9 cellular contexts compared by ENCODE assay signal in the genomic region with DNA sequence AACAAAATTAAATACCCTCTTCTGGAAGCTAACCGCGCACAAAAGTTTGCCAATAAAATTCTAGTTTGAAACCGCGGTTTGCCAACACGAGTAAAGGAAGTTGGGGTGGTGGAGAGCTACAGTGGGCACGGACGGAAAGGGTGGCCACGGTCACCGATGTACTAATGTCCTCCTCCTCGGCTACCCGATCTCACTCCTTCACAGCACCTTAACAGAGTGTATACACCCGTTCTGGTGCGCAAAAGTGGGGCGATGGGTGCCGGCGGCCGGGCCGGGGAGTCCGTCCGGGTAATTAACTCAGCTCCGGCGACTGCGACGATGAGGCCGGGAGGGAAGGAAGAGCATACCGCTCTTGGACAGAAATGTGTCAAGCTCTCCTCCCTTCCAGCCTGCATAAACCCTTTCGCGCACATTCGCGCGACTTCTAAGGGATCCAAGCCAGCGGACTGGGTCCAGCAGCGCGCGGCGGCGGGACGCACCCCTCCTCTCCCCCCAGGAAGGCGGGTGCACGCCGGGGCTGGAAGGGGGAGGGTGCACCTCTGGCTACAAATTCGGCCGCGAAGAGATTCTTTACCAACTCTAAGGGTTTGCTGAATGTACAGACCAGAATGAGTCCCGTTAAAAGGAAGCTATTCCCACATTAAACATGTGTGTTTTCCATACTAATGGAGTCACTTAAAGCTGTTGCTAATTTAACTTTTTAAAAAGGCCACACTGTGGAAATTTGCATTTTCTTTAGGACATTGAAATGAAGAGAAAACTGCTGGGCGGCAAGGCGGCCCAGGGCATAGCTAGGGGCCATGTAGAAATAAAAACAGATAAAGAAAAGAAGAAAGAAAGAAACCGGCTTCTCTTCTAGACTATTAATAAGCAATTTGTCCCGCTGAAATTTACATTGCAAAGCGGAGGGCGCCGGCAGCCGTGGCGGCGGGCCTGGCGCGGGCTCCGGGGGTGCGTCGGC. TPM values are rescaled to one million over a fixed set of nuclear protein-coding genes. Genes with fewer than 3 reads are reported as not detected.
DNase-seq lines count a peak whose midpoint lies in the region; ATAC-seq and TF ChIP-seq lines count a peak whose summit lies in the region.
"Had no signal": no experiment of that assay in that cellular context is flagged by ENCODE, and none has a peak within 500 bp of the region (broad histone marks: within the 10 kb centered on the region; RNA-seq: fewer than 3 reads in every experiment).

No MANE protein-coding gene starts in this region.

- H3F3A ChIP-seq in smooth muscle cell (ENCODE audit: low read depth) = no peaks in the 10 kb centered on the region

- ATAC-seq in Panc1 = peak; percentile 29; the same call in 1 of the 2 replicates
- no peak for ATAC-seq in right cardiac atrium

- peaks cover 3% of the 10 kb centered on the region for H4K20me1 ChIP-seq in smooth muscle cell (ENCODE audit: low read depth)

- POLR2A ChIA-PET in activated CD4-positive, alpha-beta T cell treated with anti-CD3 and anti-CD28 coated beads, Interleukin-2, amount 10 ng/mL, durations not matched to agents 7 days and 5 days (lab: Charles Lee) = no interaction called here
- POLR2A ChIA-PET in Panc1 (lab: Charles Lee) = no interaction called here

- peak overlapping the region; percentile 54 for H3K27ac Mint-ChIP-seq in activated CD4-positive, alpha-beta T cell treated with anti-CD3 and anti-CD28 coated beads, Interleukin-2, amount 10 ng/mL, durations not matched to agents 7 days and 5 days

- CTCF ChIA-PET in activated CD4-positive, alpha-beta T cell treated with anti-CD3 and anti-CD28 coated beads, Interleukin-2, amount 10 ng/mL, durations not matched to agents 7 days and 5 days (lab: Charles Lee) = interaction anchor here (1.5 to 1.9 kb wide), 2 partner anchors 13 to 157 kb away, joined by 3 to 7 read pairs; no protein-coding TSS in a partner anchor
- CTCF ChIA-PET in Panc1 (lab: Charles Lee) = interaction anchor here (0.6 to 1.2 kb wide), 2 partner anchors 82 to 564 kb away, joined by 4 to 7 read pairs; no protein-coding TSS in a partner anchor

- BruUV-seq in Panc1 (replicated peaks; lab: Mats Ljungman, UMichigan) = no TSS peak

- H3K36me3 Mint-ChIP-seq in activated CD4-positive, alpha-beta T cell treated with anti-CD3 and anti-CD28 coated beads, Interleukin-2, amount 10 ng/mL, durations not matched to agents 7 days and 5 days (ENCODE audit: low read depth) = peaks cover 5% of the 10 kb centered on the region

- DNase-seq in activated CD4-positive, alpha-beta T cell treated with anti-CD3 and anti-CD28 coated beads, Interleukin-2, amount 10 ng/mL, durations not matched to agents 7 days and 5 days = no peak
- DNase-seq in activated CD4-positive, alpha-beta T cell treated with anti-CD3 and anti-CD28 coated beads for 1 hour = no peak
- no peak for DNase-seq in Panc1 (ENCODE audit: low read depth, low spot score)
- peak in 2 of 3 donors; percentile 71 to 72 for DNase-seq in right cardiac atrium
- DNase-seq in smooth muscle cell (lab: John Stamatoyannopoulos, UW; ENCODE audit: unreplicated experiment) = no peak
- DNase-seq in effector CD4-positive, alpha-beta T cell = no peak
- no peak for DNase-seq in AG20443 (ENCODE audit: low spot score)
- no peak for DNase-seq in NCI-H128 (lab: John Stamatoyannopoulos, UW; ENCODE audit: unreplicated experiment)

- intact Hi-C loops in Panc1 (cut with micrococcal nuclease; ENCODE audit: unreplicated experiment) (loop anchor here (2.0 to 5.0 kb wide), 2 partner anchors 938 to 1758 kb away; no protein-coding TSS in a partner anchor), right cardiac atrium (cut with DNase I) (loop anchor here (5.0 to 10.0 kb wide), 2 partner anchors 936 to 938 kb away; no protein-coding TSS in a partner anchor)

- H3K27me3 Mint-ChIP-seq in activated CD4-positive, alpha-beta T cell treated with anti-CD3 and anti-CD28 coated beads, Interleukin-2, amount 10 ng/mL, durations not matched to agents 7 days and 5 days = peaks cover 74% of the 10 kb centered on the region

- H3K4me1 Mint-ChIP-seq in activated CD4-positive, alpha-beta T cell treated with anti-CD3 and anti-CD28 coated beads, Interleukin-2, amount 10 ng/mL, durations not matched to agents 7 days and 5 days = peaks cover 11% of the 10 kb centered on the region

- H3K4me1 ChIP-seq in Panc1 (ENCODE audit: control insufficient read depth, insufficient read depth, low read length) (peaks cover 9% of the 10 kb centered on the region), right cardiac atrium (ENCODE audit: control insufficient read depth, insufficient read depth, low read length) (no peaks in the 10 kb centered on the region), smooth muscle cell (ENCODE audit: low read depth) (peaks cover 24% of the 10 kb centered on the region)

- peak overlapping the region; percentile 47 for H3K4me3 Mint-ChIP-seq in activated CD4-positive, alpha-beta T cell treated with anti-CD3 and anti-CD28 coated beads, Interleukin-2, amount 10 ng/mL, durations not matched to agents 7 days and 5 days

- H3K4me3 ChIP-seq in Panc1 (ENCODE audit: low read depth in 2 of 2, low read length in 2 of 2) (peak overlapping the region; percentile 20 to 37; a peak in 3 of 4 replicates), right cardiac atrium (ENCODE audit: low read length) (peak overlapping the region; percentile 62), smooth muscle cell (peak overlapping the region; percentile 45)
- H3K4me3 ChIP-seq: mucosa of descending colon had no signal

- no peak overlapping the region for H2AFZ ChIP-seq in smooth muscle cell (ENCODE audit: low read depth)

- in situ Hi-C loops in Panc1 (cut with HindIII; ENCODE audit: low pct_unique_long_range_greater_than_20kb, low sequenced_read_pairs) = no loop called here

- WGBS in right cardiac atrium = 2% methylated on average over 60 of the region's 60 CpGs
- 2% methylated on average over 54 of the region's 60 CpGs for WGBS in smooth muscle cell (ENCODE audit: low lambda C conversion rate)

- no peaks in the 10 kb centered on the region for H3K36me3 ChIP-seq in Panc1 (ENCODE audit: control insufficient read depth, insufficient read depth, low read length)
- H3K36me3 ChIP-seq in smooth muscle cell (ENCODE audit: low read depth) = no peaks in the 10 kb centered on the region

- no peak overlapping the region for H3K9ac ChIP-seq in smooth muscle cell (ENCODE audit: low read depth)

- no peaks in the 10 kb centered on the region for H3K9me3 ChIP-seq in Panc1 (ENCODE audit: control insufficient read depth, insufficient read depth, low read depth, low read length)
- no peaks in the 10 kb centered on the region for H3K9me3 ChIP-seq in right cardiac atrium (ENCODE audit: control insufficient read depth, low read length)
- H3K9me3 ChIP-seq in smooth muscle cell (replicated peaks; ENCODE audit: low read depth) = no peaks in the 10 kb centered on the region
- H3K9me3 ChIP-seq: mucosa of descending colon had no signal

- H3K27me3 ChIP-seq in Panc1 (ENCODE audit: control insufficient read depth, insufficient read depth, low read length) (peaks cover 19% of the 10 kb centered on the region), right cardiac atrium (ENCODE audit: control insufficient read depth, insufficient read depth) (no peaks in the 10 kb centered on the region), smooth muscle cell (ENCODE audit: low read depth) (peaks cover 90% of the 10 kb centered on the region)

- no peak overlapping the region for H3K27ac ChIP-seq in Panc1 (ENCODE audit: low read length)
- H3K27ac ChIP-seq in right cardiac atrium (ENCODE audit: low read length) = no peak overlapping the region
- no peak overlapping the region for H3K27ac ChIP-seq in smooth muscle cell (ENCODE audit: low read depth)

- TF ChIP-seq CTCF in Panc1 (IDR thresholded peaks at IDR 0.05) (no peak), smooth muscle cell (IDR thresholded peaks at IDR 0.05; ENCODE audit: borderline replicate concordance, insufficient read depth, poor library complexity, severe bottlenecking) (no peak)

- H3K4me2 ChIP-seq in smooth muscle cell = peak overlapping the region; percentile 91

- H3K9me3 Mint-ChIP-seq in activated CD4-positive, alpha-beta T cell treated with anti-CD3 and anti-CD28 coated beads, Interleukin-2, amount 10 ng/mL, durations not matched to agents 7 days and 5 days = no peaks in the 10 kb centered on the region

- H3K79me2 ChIP-seq in smooth muscle cell (ENCODE audit: low read depth) = no peaks in the 10 kb centered on the region

RNA-seq across cellular contexts. Expression of a gene that starts 6.6 kb away (rescaled TPM):
- total RNA-seq in activated CD4-positive, alpha-beta T cell treated with anti-CD3 and anti-CD28 coated beads, Interleukin-2, amount 10 ng/mL, durations not matched to agents 7 days and 5 days = not detected
- 0.64 TPM for total RNA-seq in Panc1 (2021; ENCODE audit: unreplicated experiment)
- 0.45 TPM for polyA plus RNA-seq in Panc1 (2012; ENCODE audit: insufficient read length)
- 1 to 10 TPM; 4.4 to 9.7 (median 7.7) TPM for total RNA-seq in right cardiac atrium
- polyA plus RNA-seq in right cardiac atrium = 8.5 TPM
- total RNA-seq in smooth muscle cell = 0.04 TPM in 1 of 2 replicates, not detected in the other
- 0.14 TPM in 1 of 2 replicates, not detected in the other for polyA plus RNA-seq in smooth muscle cell

Comparison
In these comparisons a context has a peak if more than half of its experiments do, and no peak if none do; other contexts are left out.
1. DNase-seq: peak in right cardiac atrium (2 of 3); none in activated CD4-positive, alpha-beta T cell treated with anti-CD3 and anti-CD28 coated beads, Interleukin-2, amount 10 ng/mL, durations not matched to agents 7 days and 5 days (single experiment), activated CD4-positive, alpha-beta T cell treated with anti-CD3 and anti-CD28 coated beads for 1 hour (single experiment), Panc1 (single experiment), smooth muscle cell (single experiment), effector CD4-positive, alpha-beta T cell (single experiment), AG20443 (single experiment) and NCI-H128 (single experiment).
2. Peak in every context shown above with its lines, with median percentiles within 50 percentile points of each other: H3K4me3 ChIP-seq.